7 cellular contexts compared by ENCODE assay signal in genomic region chr7:123780472-123780871, GRCh38. TPM values are rescaled to one million over a fixed set of nuclear protein-coding genes. Genes with fewer than 3 reads are reported as not detected.
DNase-seq lines count a peak whose midpoint lies in the region; ATAC-seq, FAIRE-seq and TF ChIP-seq lines count a peak whose summit lies in the region.
"Not testable (repeated sequence)": the region's sequence is repeated elsewhere in the genome, so short reads cannot be mapped to it uniquely, and the experiment has no call there.

No MANE protein-coding gene starts in this region.

- H3K4me1 Mint-ChIP-seq in Caco-2 (ENCODE audit: low read depth, unreplicated experiment) (peaks cover 17% of the 10 kb centered on the region), H9 (peaks cover 10 to 50% of the 10 kb centered on the region in 2 experiments), nephron (peaks cover 21% of the 10 kb centered on the region)

- not testable (repeated sequence) for H3K23me2 ChIP-seq in H9 (ENCODE audit: insufficient read length, low read depth, low read length, poor library complexity, severe bottlenecking)

- H3K79me2 ChIP-seq in H9 (ENCODE audit: insufficient read depth, low read length); OCI-LY3 (ENCODE audit: low read length); K562 (ENCODE audit: control insufficient read depth, insufficient read depth, low read length); hepatocyte: not testable (repeated sequence)

- not testable (repeated sequence) for H3K9me1 ChIP-seq in K562 (ENCODE audit: control insufficient read depth, insufficient read depth, low read length)

- not testable (repeated sequence) for H3K9me2 ChIP-seq in hepatocyte (replicated peaks; ENCODE audit: insufficient read depth)

- H3K27ac Mint-ChIP-seq in Caco-2 (ENCODE audit: unreplicated experiment) (peak overlapping the region; percentile 81), H9 (peak overlapping the region in 2 of 3 experiments; percentile 20 to 96; a peak in 4 of 7 replicates), nephron (peak overlapping the region; percentile 52 to 91 (median 89))

- H4K5ac ChIP-seq in H9 (ENCODE audit: insufficient read length, low read depth, low read length), result not testable (repeated sequence)

- not testable (repeated sequence) for H3K4me2 ChIP-seq in H9 (ENCODE audit: insufficient read depth, insufficient read length, low read length); OCI-LY3 (ENCODE audit: low read length); K562 (ENCODE audit: insufficient read depth, low read length); hepatocyte

- H3K27me3 Mint-ChIP-seq in Caco-2 (ENCODE audit: insufficient read depth, unreplicated experiment); H9 (ENCODE audit: low read depth); nephron (ENCODE audit: low read depth): not testable (repeated sequence)

- H3K18ac ChIP-seq in H9 (ENCODE audit: insufficient read length, low read depth, low read length), result not testable (repeated sequence)

- not testable (repeated sequence) for H2AK5ac ChIP-seq in H9 (ENCODE audit: insufficient read length, low read length)

- DNase-seq in Caco-2; H9; K562 (ENCODE audit: extremely low read depth in 1 of 4, low spot score in 3 of 4); hepatocyte (ENCODE audit: low spot score): not testable (repeated sequence)

- H3K14ac ChIP-seq in H9 (ENCODE audit: insufficient read depth, low read length), result not testable (repeated sequence)

- TF ChIP-seq POLR2A in K562 (conservative IDR thresholded peaks at IDR 0.05), result not testable (repeated sequence)

- intact Hi-C loops in Caco-2 (cut with micrococcal nuclease; ENCODE audit: unreplicated experiment); K562 (cut with micrococcal nuclease): not testable (repeated sequence)

- CTCF ChIA-PET in Caco-2 (lab: Charles Lee), result interaction anchor here (1.1 kb wide), 1 partner anchor 79 kb away, joined by 3 read pairs; no protein-coding TSS in a partner anchor
- CTCF ChIA-PET in K562 (lab: Yijun Ruan, JAX; ENCODE audit: low intra/inter-chr PET ratio), result not testable (repeated sequence)

- H2AFZ ChIP-seq in H9 (ENCODE audit: low read length), result not testable (repeated sequence)
- peak overlapping the region; percentile 33; the same call in 1 of the 2 replicates for H2AFZ ChIP-seq in OCI-LY3 (ENCODE audit: low read depth, low read length)
- peak overlapping the region; percentile 26; the same call in 1 of the 2 replicates for H2AFZ ChIP-seq in K562 (ENCODE audit: low read depth, low read length)
- H2AFZ ChIP-seq in hepatocyte, result peak overlapping the region; percentile 37

- WGBS in H9 (ENCODE audit: extremely low coverage, insufficient read length, low lambda C conversion rate), result no CpG with 5 or more reads among the region's 2 CpGs
- no CpG with 5 or more reads among the region's 2 CpGs for WGBS in HUES64
- WGBS in K562 (ENCODE audit: insufficient coverage, low coverage, missing lambda C conversion rate), result no CpG with 5 or more reads among the region's 2 CpGs
- WGBS in hepatocyte (ENCODE audit: low lambda C conversion rate, missing lambda C conversion rate), result 24% methylated on average over 2 of the region's 2 CpGs

- not testable (repeated sequence) for H3K9ac ChIP-seq in H9 (ENCODE audit: extremely low read depth, insufficient read length, low read length); HUES64 (ENCODE audit: low read depth, low read length); OCI-LY3 (ENCODE audit: low read length); K562 (ENCODE audit: insufficient read depth in 1 of 2, low read depth in 2 of 2, low read length in 2 of 2)

- H2BK120ac ChIP-seq in H9 (ENCODE audit: low read depth, low read length, poor library complexity, severe bottlenecking), result not testable (repeated sequence)

- not testable (repeated sequence) for H4K20me1 ChIP-seq in H9 (ENCODE audit: control insufficient read depth, insufficient read depth, insufficient read length); OCI-LY3 (ENCODE audit: insufficient read depth, low read length); K562 (replicated peaks; ENCODE audit: control insufficient read depth, insufficient read depth, low read length); hepatocyte (ENCODE audit: insufficient read depth, poor library complexity, severe bottlenecking)

- not testable (repeated sequence) for H2BK15ac ChIP-seq in H9 (ENCODE audit: low read depth, low read length)

- in situ Hi-C loops in K562 (cut with MboI), result not testable (repeated sequence)

- not testable (repeated sequence) for H3K23ac ChIP-seq in H9 (ENCODE audit: insufficient read length, low read depth, low read length)

- not testable (repeated sequence) for H2BK20ac ChIP-seq in H9 (ENCODE audit: low read depth, low read length, poor library complexity, severe bottlenecking)

- H3K4me1 ChIP-seq in Caco-2 (peaks cover 20% of the 10 kb centered on the region), HUES64 (ENCODE audit: insufficient read depth, low read length) (peaks cover 35% of the 10 kb centered on the region)
- not testable (repeated sequence) for H3K4me1 ChIP-seq in H9 (ENCODE audit: insufficient read depth, low read length); OCI-LY3 (ENCODE audit: low read length); K562 (replicated peaks in 1 of 2; ENCODE audit: control insufficient read depth in 2 of 2, insufficient read depth in 2 of 2, low read length in 2 of 2); hepatocyte (ENCODE audit: insufficient read depth)

- not testable (repeated sequence) for H3K36me3 Mint-ChIP-seq in Caco-2 (ENCODE audit: insufficient read depth, unreplicated experiment); H9 (ENCODE audit: insufficient read depth in 1 of 3, low read depth in 3 of 3); nephron (ENCODE audit: low read depth)

- peak overlapping the region; percentile 53 for H3K4me3 Mint-ChIP-seq in Caco-2 (ENCODE audit: unreplicated experiment)
- H3K4me3 Mint-ChIP-seq in H9, nephron: not testable (repeated sequence)

- H3K4me3 ChIP-seq in Caco-2 (ENCODE audit: low read depth, low read length); HUES64 (ENCODE audit: low read length); OCI-LY3 (ENCODE audit: low read length); K562; hepatocyte: not testable (repeated sequence)

- H3K36me3 ChIP-seq in Caco-2 (ENCODE audit: control insufficient read depth, insufficient read depth, low read length); HUES64 (ENCODE audit: insufficient read depth, low read length); OCI-LY3 (replicated peaks; ENCODE audit: low read depth, low read length); K562 (ENCODE audit: control insufficient read depth, insufficient read depth, low read length); hepatocyte (replicated peaks; ENCODE audit: insufficient read depth, low read depth): not testable (repeated sequence)

- H2BK5ac ChIP-seq in H9 (ENCODE audit: insufficient read length, low read length), result not testable (repeated sequence)

- H4K91ac ChIP-seq in H9 (ENCODE audit: insufficient read length, low read depth, low read length), result not testable (repeated sequence)

- not testable (repeated sequence) for FAIRE-seq in K562 (lab: Jason Lieb, UNC)

- not testable (repeated sequence) for H4K8ac ChIP-seq in H9 (replicated peaks; ENCODE audit: insufficient read length, low read depth, low read length)

- TF ChIP-seq CTCF in Caco-2 (IDR thresholded peaks at IDR 0.05; ENCODE audit: insufficient read depth in 1 of 2, low read depth in 1 of 2, low read length in 1 of 2, severe bottlenecking in 1 of 2, unreplicated experiment in 1 of 2); H9 (conservative IDR thresholded peaks at IDR 0.05); OCI-LY3 (IDR thresholded peaks at IDR 0.05; ENCODE audit: low read depth, low read length); K562 (IDR thresholded peaks at IDR 0.05 in 2 of 3, conservative IDR thresholded peaks at IDR 0.05 in 1 of 3; ENCODE audit: insufficient read depth in 2 of 3, low read depth in 1 of 3, low read length in 3 of 3); hepatocyte (IDR thresholded peaks at IDR 0.05; ENCODE audit: poor library complexity); nephron (IDR thresholded peaks at IDR 0.05; ENCODE audit: unreplicated experiment in 3 of 3): not testable (repeated sequence)

- not testable (repeated sequence) for H3K9me3 Mint-ChIP-seq in Caco-2 (ENCODE audit: unreplicated experiment); H9; nephron

- not testable (repeated sequence) for H3K56ac ChIP-seq in H9 (ENCODE audit: insufficient read length, low read depth, low read length)

- not testable (repeated sequence) for H3K27me3 ChIP-seq in Caco-2 (replicated peaks; ENCODE audit: control insufficient read depth, insufficient read depth, low read length); H9 (ENCODE audit: insufficient read depth, low read length); HUES64 (ENCODE audit: insufficient read depth, low read length); OCI-LY3 (ENCODE audit: low read depth, low read length); K562 (ENCODE audit: control insufficient read depth in 2 of 2, insufficient read depth in 2 of 2, low read length in 2 of 2); hepatocyte

- not testable (repeated sequence) for H3K79me1 ChIP-seq in H9 (ENCODE audit: insufficient read depth, low read depth, low read length, poor library complexity, severe bottlenecking)

- H3T11ph ChIP-seq in H9 (ENCODE audit: low read length), result not testable (repeated sequence)

- TF ChIP-seq EP300 in K562 (IDR thresholded peaks at IDR 0.05; ENCODE audit: low read length), result not testable (repeated sequence)

- TF ChIP-seq RAD21 in K562 (CRISPR knock-in tag; conservative IDR thresholded peaks at IDR 0.05 in 1 of 2, IDR thresholded peaks at IDR 0.05 in 1 of 2), result not testable (repeated sequence)

- not testable (repeated sequence) for H3K9me3 ChIP-seq in Caco-2; H9 (ENCODE audit: control insufficient read depth, low read depth, low read length); HUES64 (ENCODE audit: insufficient read depth, low read depth, low read length); OCI-LY3 (ENCODE audit: insufficient read depth, low read length); K562 (replicated peaks; ENCODE audit: control insufficient read depth, insufficient read depth, low read depth, low read length); hepatocyte (ENCODE audit: low read depth)

- H2BK12ac ChIP-seq in H9 (ENCODE audit: insufficient read length, low read depth, low read length), result not testable (repeated sequence)

- POLR2A ChIA-PET in Caco-2 (lab: Charles Lee) (interaction anchor here (1.1 kb wide), 1 partner anchor 32 kb away, joined by 6 read pairs; the partner anchor contains the start of gene WASL), K562 (lab: Yijun Ruan, JAX) (interaction anchor here (1.1 kb wide), 1 partner anchor 31 kb away, joined by 6 read pairs; the partner anchor contains the start of gene WASL)

- not testable (repeated sequence) for H3K4ac ChIP-seq in H9 (ENCODE audit: low read depth, low read length)

- not testable (repeated sequence) for H3K27ac ChIP-seq in H9 (ENCODE audit: insufficient read length, low read depth, low read length); OCI-LY3 (ENCODE audit: low read length); K562 (ENCODE audit: extremely low read depth, low read depth, low read length)
- H3K27ac ChIP-seq in HUES64 (ENCODE audit: low read depth, low read length), result peak overlapping the region; percentile 82
- peak overlapping the region; percentile 70 for H3K27ac ChIP-seq in hepatocyte

- ATAC-seq in K562, result not testable (repeated sequence)

- TSS peak; percentile 24 for BruUV-seq in Caco-2 (replicated peaks; lab: Mats Ljungman, UMichigan)
- not testable (repeated sequence) for BruUV-seq in K562 (replicated peaks; lab: Mats Ljungman, UMichigan)

RNA-seq across cellular contexts. Expression of gene WASL, which starts 31.7 kb away (rescaled TPM):
- total RNA-seq in Caco-2 (2022) (42.3 TPM in 2 replicates), H9 (2021) (39.3 and 41.9 TPM in 2 replicates), K562 (2014; rRNA removed) (4.1 and 5.9 TPM in 2 replicates), K562 (2014; rRNA removed; fragmentation: Illumina TruSeq; extraction: Trizol) (9.6 and 9.9 TPM in 2 replicates), K562 (2015; rRNA removed; fragmentation: Illumina TruSeq; extraction: Trizol) (8.5 and 8.7 TPM in 2 replicates), K562 (2021) (12.9 and 13.9 TPM in 2 replicates), hepatocyte (41.9 and 48.9 TPM in 2 replicates)
- polyA plus RNA-seq in HUES64 (2013, experiment 1 of 2), result 27.2 TPM
- 27.8 TPM for polyA plus RNA-seq in HUES64 (2013, experiment 2 of 2)
- 10.9 and 28.5 TPM in 2 replicates for total RNA-seq in K562 (2011; cell fraction: chromatin; rRNA removed; ENCODE audit: low replicate concordance)
- total RNA-seq in K562 (2011; cell fraction: nucleolus; rRNA removed), result 10.0 and 12.2 TPM in 2 replicates
- total RNA-seq in K562 (2011; cell fraction: nucleoplasm; rRNA removed), result 19.1 and 41.4 TPM in 2 replicates
- polyA plus RNA-seq in K562 (2011; rRNA removed) (5.6 and 8.3 TPM in 2 replicates), K562 (2014; fragmentation: Illumina TruSeq; extraction: Trizol) (10.2 and 10.9 TPM in 2 replicates), K562 (2014; fragmentation: Nextera tagmentation; extraction: Ambion mirVana) (1 to 10 TPM; 3.2 to 4.4 TPM), K562 (2014; rRNA removed) (6.6 and 8.1 TPM in 2 replicates), hepatocyte (29.0 and 36.8 TPM in 2 replicates)
- polyA plus RNA-seq in K562 (2011; cell fraction: cytosol; rRNA removed), result 2.0 and 2.8 TPM in 2 replicates
- polyA plus RNA-seq in K562 (2011; cell fraction: nucleus; rRNA removed), result 10.4 and 11.6 TPM in 2 replicates
- 8.4 and 12.5 TPM in 2 replicates for polyA plus RNA-seq in K562 (2012)
- 7.6 and 9.3 TPM in 2 replicates for polyA minus RNA-seq in K562 (2011; rRNA and poly(A)+ RNA removed)
- 4.5 and 6.2 TPM in 2 replicates for polyA minus RNA-seq in K562 (2011; cell fraction: cytosol; rRNA and poly(A)+ RNA removed)
- 29.4 and 36.2 TPM in 2 replicates for polyA minus RNA-seq in K562 (2011; cell fraction: nucleus; rRNA and poly(A)+ RNA removed)
